23 cellular contexts compared by ENCODE assay signal in genomic region chr6:2514965-2515543, GRCh38.
DNase-seq lines count a peak whose midpoint lies in the region; ATAC-seq, FAIRE-seq and TF ChIP-seq lines count a peak whose summit lies in the region.
"Had no signal": no experiment of that assay in that cellular context is flagged by ENCODE, and none has a peak within 500 bp of the region (broad histone marks: within the 10 kb centered on the region; RNA-seq: fewer than 3 reads in every experiment).

No MANE protein-coding gene starts in this region.

- TF ChIP-seq CTCF in colonic mucosa (IDR thresholded peaks at IDR 0.05) (no peak), HepG2 (CRISPR knock-in tag; IDR thresholded peaks at IDR 0.05) (no peak)

- DNase-seq in HT-29 (ENCODE audit: low spot score) (peak; percentile 33), colonic mucosa (peak; percentile 63), HepG2 (ENCODE audit: low spot score) (peak; percentile 99), sciatic nerve (ENCODE audit: low spot score) (no peak), NCI-H146 (lab: John Stamatoyannopoulos, UW) (no peak)
- no peak for DNase-seq in activated CD4-positive, alpha-beta T cell treated with anti-CD3 and anti-CD28 coated beads, Interleukin-2, amount 50 U/mL, for 4 hours
- DNase-seq: activated CD4-positive, alpha-beta memory T cell treated with anti-CD3 and anti-CD28 coated beads, Interleukin-2, amount 10 ng/mL, durations not matched to agents 7 days and 5 days; activated gamma-delta T cell treated with Interleukin-2 at 50 U/mL for 16 hours; activated T-cell treated with anti-CD3 and anti-CD28 coated beads for 4 hours; adrenal gland; CD4-positive, alpha-beta T cell; dermis blood vessel endothelial cell; immature natural killer cell; KBM-7; MV-4-11; NCI-H2029; NCI-H446 treated with DMSO at 0.1 percent for 48 hours had no signal

- H3K9ac ChIP-seq in colonic mucosa (ENCODE audit: low read depth in 2 of 2, low read length in 2 of 2), result peak overlapping the region in 1 of 2 donors; percentile 21
- peak overlapping the region; percentile 50 for H3K9ac ChIP-seq in HepG2 (ENCODE audit: insufficient read depth, low read depth, low read length)

- no peaks in the 10 kb centered on the region for H4K20me1 ChIP-seq in HepG2 (ENCODE audit: insufficient read depth, low read length)

- intact Hi-C loops in colonic mucosa (cut with DNase I) (no loop called here), HepG2 (cut with micrococcal nuclease; ENCODE audit: unreplicated experiment) (loop anchor here (1.0 kb wide), 1 partner anchor 9 kb away; no protein-coding TSS in a partner anchor), sciatic nerve (cut with DNase I) (no loop called here)

- peak; percentile 45; the same call in 1 of the 2 replicates for TF ChIP-seq RAD21 in HepG2 (CRISPR knock-in tag; IDR thresholded peaks at IDR 0.05)

- H3K4me1 ChIP-seq in colonic mucosa, result no peaks in the 10 kb centered on the region
- H3K4me1 ChIP-seq in HepG2 (ENCODE audit: insufficient read depth, low read length), result peaks cover 36% of the 10 kb centered on the region
- H3K4me1 ChIP-seq: adrenal gland, prostate gland had no signal

- POLR2A ChIA-PET in HepG2 (lab: Yijun Ruan, JAX), result interaction anchor here (1.4 to 2.2 kb wide), 4 partner anchors 9 to 68 kb away, joined by 4 to 10 read pairs (median 7); no protein-coding TSS in a partner anchor

- CTCF ChIA-PET in HepG2 (lab: Yijun Ruan, JAX; ENCODE audit: low intra/inter-chr PET ratio, low total read pairs), result interaction anchor here (1.4 kb wide), 1 partner anchor 9 kb away, joined by 4 read pairs; no protein-coding TSS in a partner anchor

- no peaks in the 10 kb centered on the region for H3K27me3 ChIP-seq in colonic mucosa
- H3K27me3 ChIP-seq in HepG2 (ENCODE audit: control insufficient read depth in 1 of 2, insufficient read depth in 2 of 2, low read length in 2 of 2), result no peaks in the 10 kb centered on the region
- H3K27me3 ChIP-seq: cardiac muscle cell had no signal

- ATAC-seq in HepG2, result peak; percentile 96
- ATAC-seq in sciatic nerve, result peak; percentile 65
- ATAC-seq in GM21786 (IDR thresholded peaks at IDR 0.05; ENCODE audit: unreplicated experiment), result no peak
- ATAC-seq: Panc1 had no signal

- peak overlapping the region; percentile 81 for H3K4me2 ChIP-seq in HepG2 (ENCODE audit: low read depth, low read length)

- FAIRE-seq in HepG2 (lab: Jason Lieb, UNC), result peak; percentile 100
- FAIRE-seq: endothelial cell of umbilical vein, GM12891 had no signal

- no peak overlapping the region for H3K4me3 ChIP-seq in colonic mucosa
- peak overlapping the region; percentile 29 to 43 (median 42) for H3K4me3 ChIP-seq in HepG2 (replicated peaks in 1 of 3; ENCODE audit: insufficient read depth in 1 of 3, low read depth in 2 of 3, low read length in 3 of 3)
- H3K4me3 ChIP-seq: adrenal gland, cardiac muscle cell, prostate gland had no signal

- no peaks in the 10 kb centered on the region for H3K36me3 ChIP-seq in colonic mucosa
- H3K36me3 ChIP-seq in HepG2 (replicated peaks in 1 of 2; ENCODE audit: control insufficient read depth in 1 of 2, insufficient read depth in 2 of 2, low read length in 2 of 2), result no peaks in the 10 kb centered on the region
- H3K36me3 ChIP-seq: adrenal gland, cardiac muscle cell, prostate gland had no signal

- TF ChIP-seq EP300 in HepG2 (IDR thresholded peaks at IDR 0.05; ENCODE audit: low read depth in 2 of 2, low read length in 2 of 2) (peak; percentile 90 to 94), HepG2 (CRISPR knock-in tag; IDR thresholded peaks at IDR 0.05; ENCODE audit: borderline replicate concordance) (peak; percentile 92)

- H2AFZ ChIP-seq in HepG2 (ENCODE audit: low read length), result peak overlapping the region; percentile 7

- no peaks in the 10 kb centered on the region for H3K9me3 ChIP-seq in colonic mucosa
- H3K9me3 ChIP-seq in HepG2 (ENCODE audit: low read length), result peaks cover 5% of the 10 kb centered on the region
- H3K9me3 ChIP-seq: prostate gland had no signal

- 3% methylated on average over 15 of the region's 15 CpGs for WGBS in HepG2 (ENCODE audit: low lambda C conversion rate)

- 0 out of 4 replicates have a peak, but pooled peaks of 1 of the 2 experiments have one; percentile 25 for TF ChIP-seq POLR2A in HepG2 (IDR thresholded peaks at IDR 0.05; ENCODE audit: insufficient read depth in 1 of 2, low read depth in 2 of 2, low read length in 2 of 2)

- no TSS peak for BruUV-seq in HepG2 (replicated peaks; lab: Mats Ljungman, UMichigan)

- in situ Hi-C loops in HepG2 (cut with HindIII; ENCODE audit: extremely low pct_ligation_motif_present, low pct_unique_long_range_greater_than_20kb), result no loop called here

- H3K79me2 ChIP-seq in HepG2 (ENCODE audit: insufficient read depth, low read length), result no peaks in the 10 kb centered on the region

- H3K27ac ChIP-seq in colonic mucosa (peak overlapping the region; percentile 55), HepG2 (ENCODE audit: extremely low read length, insufficient read depth, low read length) (peak overlapping the region; percentile 67)
- H3K27ac ChIP-seq: adrenal gland, cardiac muscle cell, prostate gland had no signal

TF ChIP-seq in HepG2, 621 proteins besides CTCF, POLR2A, EP300 and RAD21 (continues in another document):
- TF ChIP-seq EZH2 (conservative IDR thresholded peaks at IDR 0.05; ENCODE audit: low read depth, low read length), result no peak
- 0 out of 2 replicates have a peak, but pooled peaks have one; percentile 34 for TF ChIP-seq MXD1 (CRISPR knock-in tag; IDR thresholded peaks at IDR 0.05)
- peak; percentile 84 for TF ChIP-seq PITX1 (CRISPR knock-in tag; IDR thresholded peaks at IDR 0.05)
- no peak for TF ChIP-seq IRF9 (CRISPR knock-in tag; IDR thresholded peaks at IDR 0.05; ENCODE audit: borderline replicate concordance)
- no peak for TF ChIP-seq ZMAT5 (CRISPR knock-in tag; IDR thresholded peaks at IDR 0.05; ENCODE audit: borderline replicate concordance, low read depth)
- TF ChIP-seq KLF9 (CRISPR knock-in tag; IDR thresholded peaks at IDR 0.05; ENCODE audit: low read depth), result peak; percentile 72; the same call in 1 of the 2 replicates
- TF ChIP-seq PLSCR1 (CRISPR knock-in tag; IDR thresholded peaks at IDR 0.05; ENCODE audit: borderline replicate concordance), result no peak
- TF ChIP-seq MTA1 (CRISPR knock-in tag; IDR thresholded peaks at IDR 0.05; ENCODE audit: borderline replicate concordance), result peak; percentile 69; the same call in 1 of the 2 replicates
- no peak for TF ChIP-seq HCFC1 (IDR thresholded peaks at IDR 0.05; ENCODE audit: low read depth, low read length)
- TF ChIP-seq ARID4A (CRISPR knock-in tag; IDR thresholded peaks at IDR 0.05; ENCODE audit: borderline replicate concordance), result peak; percentile 61; the same call in 1 of the 2 replicates
- TF ChIP-seq RBFOX2 (IDR thresholded peaks at IDR 0.05; ENCODE audit: low read depth, low read length), result no peak

Comparison
In these comparisons a context has a peak if more than half of its experiments do, and no peak if none do; other contexts are left out.
1. DNase-seq: peak in HT-29 (single experiment), colonic mucosa (single experiment) and HepG2 (single experiment); none in sciatic nerve (single experiment), activated CD4-positive, alpha-beta T cell treated with anti-CD3 and anti-CD28 coated beads, Interleukin-2, amount 50 U/mL, for 4 hours (0 of 2) and NCI-H146 (single experiment).